In the genomic region with DNA sequence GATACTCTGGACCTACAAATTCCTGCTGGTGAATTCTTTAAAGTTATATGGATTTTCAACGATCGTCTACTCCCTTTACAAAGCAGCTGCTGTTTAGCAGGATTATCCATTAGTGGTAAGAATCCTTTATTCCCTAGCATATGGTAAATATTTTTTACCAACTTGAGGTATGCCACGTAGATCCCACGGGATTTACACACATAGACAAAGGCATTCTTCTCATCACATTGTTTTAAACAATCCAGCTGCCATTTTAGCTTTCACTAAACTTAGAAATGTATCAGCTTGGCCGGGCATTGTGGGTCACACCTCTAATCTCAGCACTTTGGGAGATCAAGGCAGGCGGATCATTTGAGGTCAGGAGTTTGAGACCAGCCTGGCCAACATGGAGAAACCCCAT, we compare ENCODE assay signal across 23 cellular contexts.
"Had no signal": no experiment of that assay in that cellular context is flagged by ENCODE, and none has a peak within 500 bp of the region (broad histone marks: within the 10 kb centered on the region; RNA-seq: fewer than 3 reads in every experiment).

No MANE protein-coding gene starts in this region.

- H3K36me3 ChIP-seq: breast epithelium had no signal

- H2AFZ ChIP-seq: parathyroid adenoma had no signal

- DNase-seq: activated B cell treated with CpG ODN at 0.5 μM for 24 hours; activated CD4-positive, alpha-beta T cell treated with anti-CD3 and anti-CD28 coated beads for 36 hours; activated CD4-positive, alpha-beta T cell treated with anti-CD3 and anti-CD28 coated beads, Interleukin-2, amount 50 U/mL, for 4 hours; activated effector memory CD4-positive, alpha-beta T cell treated with Interleukin-2 at 50 U/mL for 16 hours; activated naive CD4-positive, alpha-beta T cell treated with anti-CD3 and anti-CD28 coated beads for 36 hours; activated naive CD8-positive, alpha-beta T cell treated with anti-CD3 and anti-CD28 coated beads, Interleukin-2, amount 10 ng/mL, durations not matched to agents 7 days and 5 days; activated T-cell treated with anti-CD3 and anti-CD28 coated beads, Interleukin-2, amount 50 U/mL, for 48 hours; amniotic stem cell; dorsolateral prefrontal cortex; esophagus squamous epithelium; heart right ventricle; islet precursor cell; left cardiac atrium; midbrain; right cardiac atrium; stimulated activated CD4-positive, alpha-beta T cell treated with anti-CD3 and anti-CD28 coated beads, Interleukin-12 subunit alpha, Interleukin-12 subunit beta, amount 100 ng/mL, for 4 hours; stimulated activated CD4-positive, alpha-beta T cell treated with anti-CD3 and anti-CD28 coated beads, Interleukin-4, amount 100 ng/mL, for 4 hours; T-helper 9 cell; tibial artery had no signal

- H3K9ac ChIP-seq: parathyroid adenoma had no signal

- H3K27ac ChIP-seq: breast epithelium, dorsolateral prefrontal cortex, esophagus squamous epithelium, heart right ventricle, parathyroid adenoma, tibial artery had no signal

- H3K27me3 ChIP-seq: breast epithelium, dorsolateral prefrontal cortex, esophagus squamous epithelium, heart right ventricle, tibial artery had no signal

- H3K4me1 ChIP-seq: breast epithelium, esophagus squamous epithelium, parathyroid adenoma had no signal

- H3K4me3 ChIP-seq: breast epithelium, dorsolateral prefrontal cortex, esophagus squamous epithelium, heart right ventricle, tibial artery had no signal

- ATAC-seq: activated CD4-positive, alpha-beta T cell treated with anti-CD3 and anti-CD28 coated beads for 36 hours; heart right ventricle; left cardiac atrium; natural killer cell treated with Interleukin-12 subunit alpha and Interleukin-12 subunit beta and Interleukin-15 and Interleukin-18, amount 100 ng/mL, for 72 hours; right cardiac atrium had no signal

- H3K79me2 ChIP-seq: parathyroid adenoma had no signal

- FAIRE-seq: colon had no signal

- H3K9me3 ChIP-seq: breast epithelium, esophagus squamous epithelium, heart right ventricle, tibial artery had no signal
